In the genomic region with DNA sequence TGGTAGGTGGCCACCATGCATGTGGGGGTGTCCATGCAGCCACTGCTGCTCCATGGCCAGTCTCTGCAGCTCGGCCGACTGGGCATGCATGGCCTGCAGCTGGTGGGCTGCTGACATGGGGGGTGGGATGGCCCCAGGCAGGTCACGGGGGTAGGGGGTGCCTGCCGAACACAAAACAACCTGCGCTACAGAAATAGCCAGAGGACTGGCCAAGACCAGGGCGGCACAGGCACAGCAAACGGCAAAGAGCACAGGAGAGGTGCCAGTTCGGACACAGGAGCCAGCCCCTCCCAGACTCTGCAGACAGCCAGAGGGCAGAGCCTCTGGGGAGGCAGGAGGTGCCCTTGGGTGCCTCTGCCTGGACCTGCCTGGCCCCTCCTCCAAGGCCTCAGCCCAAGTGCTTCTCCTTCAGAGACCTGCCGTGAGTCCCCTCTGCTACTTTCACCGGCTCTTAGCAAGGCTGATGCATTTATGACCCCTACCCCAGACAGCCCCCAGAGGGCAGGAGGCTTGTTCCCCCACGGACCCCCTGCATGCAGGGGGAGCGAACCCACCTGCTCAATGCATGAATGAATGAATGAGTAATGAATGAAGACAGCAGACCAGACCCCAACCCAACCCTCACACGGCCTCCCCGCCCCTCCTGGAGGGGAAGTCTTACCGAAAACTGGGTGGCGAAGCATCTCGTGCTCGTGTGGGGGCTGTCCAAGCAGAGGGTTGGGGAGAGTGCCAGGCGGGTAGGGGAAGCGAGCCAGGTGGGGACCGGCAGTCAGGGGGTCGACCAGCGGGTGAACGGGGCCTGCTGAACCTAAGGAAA, we compare ENCODE assay signal across 20 cellular contexts. TPM values are rescaled to one million over a fixed set of nuclear protein-coding genes. Genes with fewer than 3 reads are reported as not detected.
DNase-seq lines count a peak whose midpoint lies in the region; ATAC-seq and TF ChIP-seq lines count a peak whose summit lies in the region.
"Had no signal": no experiment of that assay in that cellular context is flagged by ENCODE, and none has a peak within 500 bp of the region (broad histone marks: within the 10 kb centered on the region; RNA-seq: fewer than 3 reads in every experiment).

No MANE protein-coding gene starts in this region.

- no peak for TF ChIP-seq POLR2A in sigmoid colon (IDR thresholded peaks at IDR 0.05)

- POLR2A ChIA-PET in RWPE1 (lab: Yijun Ruan, JAX; ENCODE audit: low non-redundant PET), result no interaction called here

- intact Hi-C loops in dorsolateral prefrontal cortex (cut with DNase I) (no loop called here), right cardiac atrium (cut with DNase I) (no loop called here), sigmoid colon (cut with DNase I) (no loop called here), sciatic nerve (cut with DNase I) (no loop called here)

- no peaks in the 10 kb centered on the region for H3K9me3 ChIP-seq in right cardiac atrium (ENCODE audit: control insufficient read depth, low read length)
- H3K9me3 ChIP-seq in sigmoid colon, result no peaks in the 10 kb centered on the region
- H3K9me3 ChIP-seq: body of pancreas, Peyer's patch had no signal

- peaks cover 5% of the 10 kb centered on the region for H3K4me1 ChIP-seq in right cardiac atrium (ENCODE audit: control insufficient read depth, insufficient read depth, low read length)
- H3K4me1 ChIP-seq in sigmoid colon, result peaks cover 0 to 66% (median 52%) of the 10 kb centered on the region in 4 donors
- H3K4me1 ChIP-seq: body of pancreas had no signal

- WGBS in right cardiac atrium, result 81% methylated on average over 24 of the region's 24 CpGs
- 90 to 94% methylated on average over 24 of the region's 24 CpGs for WGBS in sigmoid colon, 2 donors

- TF ChIP-seq EP300 in sigmoid colon (IDR thresholded peaks at IDR 0.05), result no peak

- peaks cover 60 to 81% (median 62%) of the 10 kb centered on the region in 4 donors for H3K36me3 ChIP-seq in sigmoid colon

- H3K27me3 ChIP-seq in dorsolateral prefrontal cortex (no peaks in the 10 kb centered on the region), right cardiac atrium (ENCODE audit: control insufficient read depth, insufficient read depth) (no peaks in the 10 kb centered on the region), sigmoid colon (no peaks in the 10 kb centered on the region)
- H3K27me3 ChIP-seq: body of pancreas, Peyer's patch had no signal

- TF ChIP-seq CTCF in RWPE1 (conservative IDR thresholded peaks at IDR 0.05; ENCODE audit: low read depth) (no peak), dorsolateral prefrontal cortex (IDR thresholded peaks at IDR 0.05 in 54 of 56, conservative IDR thresholded peaks at IDR 0.05 in 2 of 56; ENCODE audit: low read depth in 1 of 56, partially characterized antibody in 56 of 56) (no peak), sigmoid colon (IDR thresholded peaks at IDR 0.05) (no peak)

- CTCF ChIA-PET in RWPE1 (lab: Yijun Ruan, JAX), result no interaction called here

- ATAC-seq in right cardiac atrium, result peak; percentile 2 to 22
- no peak for ATAC-seq in sciatic nerve
- no peak for ATAC-seq in HG02852 (IDR thresholded peaks at IDR 0.05; ENCODE audit: unreplicated experiment)
- ATAC-seq: activated CD4-positive, CD25-positive, alpha-beta regulatory T cell treated with anti-CD3 and anti-CD28 coated beads, Interleukin-2, amount 50 U/mL, for 24 hours; activated CD8-positive, alpha-beta T cell treated with anti-CD3 and anti-CD28 coated beads, Interleukin-2, amount 10 ng/mL, durations not matched to agents 7 days and 5 days; body of pancreas; natural killer cell treated with Interleukin-12 subunit alpha and Interleukin-12 subunit beta and Interleukin-15 and Interleukin-18, amount 100 ng/mL, for 72 hours had no signal

- no peak for DNase-seq in RWPE1 (ENCODE audit: low spot score)
- DNase-seq in dorsolateral prefrontal cortex, result no peak
- DNase-seq in right cardiac atrium, result peak; percentile 29 to 78 (median 65)
- DNase-seq in sigmoid colon, result peak; percentile 63
- no peak for DNase-seq in sciatic nerve (ENCODE audit: low spot score)
- DNase-seq in DMS153 treated with DMSO at 0.1 percent for 48 hours (lab: John Stamatoyannopoulos, UW; ENCODE audit: unreplicated experiment), result no peak
- no peak for DNase-seq in HUDEP-2 (lab: John Stamatoyannopoulos, UW; ENCODE audit: unreplicated experiment in 76 of 76)
- DNase-seq: activated CD8-positive, alpha-beta T cell treated with anti-CD3 and anti-CD28 coated beads, Interleukin-2, amount 10 ng/mL, durations not matched to agents 7 days and 5 days; activated T-cell treated with anti-CD3 and anti-CD28 coated beads, Interleukin-2, amount 50 U/mL, for 48 hours; body of pancreas; C1 segment of cervical spinal cord; hypothalamus; mesenchymal stem cell; NCI-H1417; Peyer's patch had no signal

- H3K4me3 ChIP-seq in dorsolateral prefrontal cortex (no peak overlapping the region), right cardiac atrium (ENCODE audit: low read length) (no peak overlapping the region), sigmoid colon (no peak overlapping the region)
- H3K4me3 ChIP-seq: body of pancreas, coronary artery, Peyer's patch, SK-N-MC had no signal

- H3K27ac ChIP-seq in RWPE1 (peak overlapping the region; percentile 49), dorsolateral prefrontal cortex (peak overlapping the region in 54 of 59 donors; percentile 4 to 82 (median 56)), right cardiac atrium (ENCODE audit: low read length) (peak overlapping the region; percentile 6), sigmoid colon (peak overlapping the region; percentile 55 to 76 (median 72))
- H3K27ac ChIP-seq: body of pancreas, Peyer's patch had no signal

RNA-seq across cellular contexts. Expression of gene SLC45A1, which starts 37.7 kb away (rescaled TPM):
- total RNA-seq in dorsolateral prefrontal cortex (10 to 100 TPM in 119 of 120 experiments, 1 to 10 TPM in 1; 8.8 to 28.7 (median 19.1) TPM), right cardiac atrium (1 to 10 TPM; 2.1 to 3.5 (median 2.8) TPM), sigmoid colon (1 to 10 TPM; 1.4 to 6.5 (median 4.3) TPM), sciatic nerve (2.5 TPM)
- polyA plus RNA-seq in right cardiac atrium (2.5 TPM), sigmoid colon (1 to 10 TPM in 1 of 3 donors, not detected in 2; 1.5 TPM)

Comparison
In these comparisons a context has a peak if more than half of its experiments do, and no peak if none do; other contexts are left out.
1. DNase-seq: peak in right cardiac atrium (3 of 3) and sigmoid colon (single experiment); none in RWPE1 (single experiment), dorsolateral prefrontal cortex (0 of 10), sciatic nerve (single experiment), DMS153 treated with DMSO at 0.1 percent for 48 hours (single experiment) and HUDEP-2 (0 of 76).
2. H3K27ac ChIP-seq: peak in every context shown above with its lines; median percentile 72 in sigmoid colon; 56 in dorsolateral prefrontal cortex; 49 in RWPE1; 6 in right cardiac atrium.
3. ATAC-seq: peak in right cardiac atrium (2 of 2); none in sciatic nerve (single experiment) and HG02852 (single experiment).